ENCODE assay signal across 8 cellular contexts in genomic region chr13:34155931-34156607, GRCh38.
A peak's percentile ranks its signal among the peaks of the same experiment; 100 is the strongest.
DNase-seq lines count a peak whose midpoint lies in the region; ATAC-seq, FAIRE-seq and TF ChIP-seq lines count a peak whose summit lies in the region.

No MANE protein-coding gene starts in this region.

- H3K79me2 ChIP-seq in GM23338 (replicated peaks; ENCODE audit: insufficient read depth): no peaks in the 10 kb centered on the region
- H3K79me2 ChIP-seq in H1 (ENCODE audit: control insufficient read depth in 1 of 2, insufficient read depth in 2 of 2, low read length in 2 of 2): no peaks in the 10 kb centered on the region

- H3K56ac ChIP-seq in H1 (replicated peaks; ENCODE audit: insufficient read length, low read depth, low read length): no peak overlapping the region

- no peaks in the 10 kb centered on the region for H3K9me3 Mint-ChIP-seq in GM23338

- no peaks in the 10 kb centered on the region for H3K23me2 ChIP-seq in H1 (ENCODE audit: low read depth, low read length)

- intact Hi-C loops in Panc1 (cut with micrococcal nuclease; ENCODE audit: unreplicated experiment): no loop called here

- no peak overlapping the region for H3K27ac Mint-ChIP-seq in GM23338

- TF ChIP-seq POLR2A in H1 (IDR thresholded peaks at IDR 0.05; ENCODE audit: control extremely low read depth in 1 of 2, low read depth in 2 of 2, low read length in 2 of 2): no peak

- H3K36me3 ChIP-seq in GM23338 (ENCODE audit: insufficient read depth) (no peaks in the 10 kb centered on the region), Panc1 (ENCODE audit: control insufficient read depth, insufficient read depth, low read length) (no peaks in the 10 kb centered on the region), H1 (ENCODE audit: control insufficient read depth in 2 of 4, insufficient read depth in 4 of 4, low read length in 3 of 4) (no peaks in the 10 kb centered on the region)

- H4K91ac ChIP-seq in H1 (replicated peaks; ENCODE audit: insufficient read length, low read length): no peak overlapping the region

- ATAC-seq in GM23338 (peak; percentile 58; the same call in 2 of the 3 replicates), Panc1 (peak; percentile 59), HG02571 (IDR thresholded peaks at IDR 0.05; ENCODE audit: unreplicated experiment) (no peak), GM19455 (IDR thresholded peaks at IDR 0.05; ENCODE audit: unreplicated experiment) (no peak)

- no peak for TF ChIP-seq CTCF in GM23338 (conservative IDR thresholded peaks at IDR 0.05; ENCODE audit: low read depth in 2 of 2)
- TF ChIP-seq CTCF in Panc1 (IDR thresholded peaks at IDR 0.05): no peak
- no peak for TF ChIP-seq CTCF in H1 (IDR thresholded peaks at IDR 0.05; ENCODE audit: control extremely low read depth in 1 of 3, insufficient read depth in 1 of 3, low read depth in 1 of 3, low read length in 3 of 3)

- H3K27me3 ChIP-seq in GM23338 (ENCODE audit: insufficient read depth) (no peaks in the 10 kb centered on the region), Panc1 (ENCODE audit: control insufficient read depth, insufficient read depth, low read length) (no peaks in the 10 kb centered on the region), H1 (replicated peaks in 1 of 4; ENCODE audit: control insufficient read depth in 3 of 4, extremely low read depth in 1 of 4, insufficient read depth in 3 of 4, low read length in 3 of 4) (no peaks in the 10 kb centered on the region)

- CTCF ChIA-PET in Panc1 (lab: Charles Lee) (interaction anchor here (0.7 kb wide), 1 partner anchor 209 kb away, joined by 9 read pairs; no protein-coding TSS in a partner anchor), H1 (lab: Charles Lee; ENCODE audit: partially characterized antibody) (interaction anchor here (0.7 kb wide), 1 partner anchor 1437 kb away, joined by 3 read pairs; no protein-coding TSS in a partner anchor)

- H4K20me1 ChIP-seq in GM23338 (replicated peaks; ENCODE audit: insufficient read depth): no peaks in the 10 kb centered on the region
- H4K20me1 ChIP-seq in H1 (replicated peaks in 1 of 2; ENCODE audit: control insufficient read depth in 1 of 2, insufficient read depth in 2 of 2, low read length in 2 of 2): no peaks in the 10 kb centered on the region

- TF ChIP-seq RAD21 in H1 (IDR thresholded peaks at IDR 0.05 in 1 of 2, conservative IDR thresholded peaks at IDR 0.05 in 1 of 2; ENCODE audit: low read depth in 2 of 2, low read length in 2 of 2): no peak

- H3K9ac ChIP-seq in H1 (replicated peaks in 1 of 4; ENCODE audit: extremely low read depth in 1 of 4, low read depth in 3 of 4, low read length in 3 of 4): no peak overlapping the region

- no peak overlapping the region for H4K8ac ChIP-seq in H1 (ENCODE audit: extremely low read depth, insufficient read depth, low read length)

- in situ Hi-C loops in Panc1 (cut with HindIII; ENCODE audit: low pct_unique_long_range_greater_than_20kb, low sequenced_read_pairs): no loop called here

- H3K4ac ChIP-seq in H1 (replicated peaks; ENCODE audit: insufficient read length, low read depth, low read length): no peak overlapping the region

- H3K9me3 ChIP-seq in Panc1 (ENCODE audit: control insufficient read depth, insufficient read depth, low read depth, low read length): peaks cover 3% of the 10 kb centered on the region; the same call in 1 of the 2 replicates
- H3K9me3 ChIP-seq in H1 (ENCODE audit: insufficient read depth in 2 of 2, low read depth in 1 of 2, low read length in 1 of 2): no peaks in the 10 kb centered on the region; a peak in 1 of 4 replicates

- no peak overlapping the region for H3K4me2 ChIP-seq in GM23338
- H3K4me2 ChIP-seq in H1 (ENCODE audit: insufficient read depth in 1 of 2, low read depth in 2 of 2, low read length in 2 of 2): no peak overlapping the region

- no peak overlapping the region for H4K5ac ChIP-seq in H1 (ENCODE audit: insufficient read length, low read depth, low read length)

- H3K4me1 ChIP-seq in GM23338 (ENCODE audit: insufficient read depth): no peaks in the 10 kb centered on the region; the same call in 1 of the 2 replicates
- peaks cover 5% of the 10 kb centered on the region; the same call in 1 of the 2 replicates for H3K4me1 ChIP-seq in Panc1 (ENCODE audit: control insufficient read depth, insufficient read depth, low read length)
- peaks cover 0 to 8% (median 0%) of the 10 kb centered on the region in 4 experiments; a peak in 3 of 7 replicates for H3K4me1 ChIP-seq in H1 (replicated peaks in 1 of 4; ENCODE audit: control insufficient read depth in 3 of 4, insufficient read depth in 4 of 4, low read length in 3 of 4)

- no peak overlapping the region for H3K18ac ChIP-seq in H1 (ENCODE audit: extremely low read depth, low read length)

- no peak overlapping the region for H3K23ac ChIP-seq in H1 (ENCODE audit: insufficient read length)

- no peak overlapping the region for H3K27ac ChIP-seq in GM23338 (ENCODE audit: low read depth)
- peak overlapping the region; percentile 91 for H3K27ac ChIP-seq in Panc1 (ENCODE audit: low read length)
- no peak overlapping the region for H3K27ac ChIP-seq in H1 (ENCODE audit: low read depth, low read length)

- H2BK12ac ChIP-seq in H1 (ENCODE audit: low read depth, low read length): no peak overlapping the region

- H3K27me3 Mint-ChIP-seq in GM23338 (ENCODE audit: insufficient read depth, low read depth, poor library complexity): no peaks in the 10 kb centered on the region

- H2AFZ ChIP-seq in GM23338 (0 out of 2 replicates have a peak overlapping the region, but pooled peaks have one; percentile 25), H1 (ENCODE audit: low read length) (peak overlapping the region; percentile 54; the same call in 1 of the 2 replicates)

- POLR2A ChIA-PET in Panc1 (lab: Charles Lee): no interaction called here
- POLR2A ChIA-PET in H1 (lab: Charles Lee; ENCODE audit: partially characterized antibody): no interaction called here

- H2AK5ac ChIP-seq in H1 (ENCODE audit: low read depth, low read length): no peak overlapping the region

- H3K4me3 ChIP-seq in GM23338 (no peak overlapping the region), Panc1 (ENCODE audit: low read depth in 2 of 2, low read length in 2 of 2) (peak overlapping the region; percentile 23 to 61), H1 (ENCODE audit: extremely low read depth in 1 of 4, insufficient read depth in 2 of 4, low read depth in 3 of 4, low read length in 4 of 4) (no peak overlapping the region)

- H2BK20ac ChIP-seq in H1 (ENCODE audit: low read length): no peak overlapping the region

- BruUV-seq in Panc1 (replicated peaks; lab: Mats Ljungman, UMichigan): no TSS peak

- no peaks in the 10 kb centered on the region for H3K9me2 ChIP-seq in GM23338 (ENCODE audit: insufficient read depth)

- no peak for TF ChIP-seq EP300 in H1 (IDR thresholded peaks at IDR 0.05; ENCODE audit: borderline replicate concordance in 1 of 2, low read depth in 2 of 2, low read length in 2 of 2)

- H3K36me3 Mint-ChIP-seq in GM23338 (ENCODE audit: low read depth): no peaks in the 10 kb centered on the region

- no peaks in the 10 kb centered on the region for H3F3A ChIP-seq in GM23338 (replicated peaks; ENCODE audit: low read depth)

- no peak for FAIRE-seq in H1 (lab: Jason Lieb, UNC)

- H3K79me1 ChIP-seq in H1 (ENCODE audit: low read depth, low read length): no peaks in the 10 kb centered on the region

- peaks cover 15% of the 10 kb centered on the region for H3K4me1 Mint-ChIP-seq in GM23338

- DNase-seq in GM23338 (ENCODE audit: low spot score): no peak
- DNase-seq in Panc1 (ENCODE audit: low read depth, low spot score): no peak
- DNase-seq in H1 (ENCODE audit: low read depth in 1 of 2, low spot score in 2 of 2): no peak
- DNase-seq in pulmonary artery endothelial cell (ENCODE audit: low read depth, low spot score): peak; percentile 46
- DNase-seq in CD1c-positive myeloid dendritic cell (ENCODE audit: extremely low spot score): no peak
- no peak for DNase-seq in mesenteric fat pad (ENCODE audit: low spot score)

- H3K14ac ChIP-seq in H1 (ENCODE audit: insufficient read length): no peak overlapping the region

- H2BK5ac ChIP-seq in H1 (ENCODE audit: low read depth, low read length): no peak overlapping the region

- 95% methylated on average over 10 of the region's 10 CpGs; no CpG with 5 or more reads in 1 of the 2 experiments for WGBS in H1 (ENCODE audit: extremely low coverage in 1 of 2, insufficient coverage in 1 of 2, insufficient read length in 1 of 2, insufficient replicate concordance in 2 of 2, low coverage in 1 of 2, low lambda C conversion rate in 2 of 2, missing lambda C conversion rate in 1 of 2), 2 experiments

- H2BK15ac ChIP-seq in H1 (ENCODE audit: low read length): no peak overlapping the region

- H2BK120ac ChIP-seq in H1 (replicated peaks; ENCODE audit: low read depth, low read length): no peak overlapping the region

- no peak overlapping the region for H3K4me3 Mint-ChIP-seq in GM23338

TF ChIP-seq in GM23338, 12 proteins besides CTCF, POLR2A, EP300 and RAD21:
- TF ChIP-seq STAT1 (IDR thresholded peaks at IDR 0.05; ENCODE audit: unreplicated experiment) (no peak), ZNF331 (CRISPR knock-in tag; IDR thresholded peaks at IDR 0.05; ENCODE audit: low read depth) (no peak), POLR2AphosphoS5 (IDR thresholded peaks at IDR 0.05; ENCODE audit: low read depth) (no peak), NANOG (IDR thresholded peaks at IDR 0.05; ENCODE audit: borderline replicate concordance) (no peak)

TF ChIP-seq in H1, 55 proteins besides CTCF, POLR2A, EP300 and RAD21 (continues in another document):
- TF ChIP-seq SP1 (IDR thresholded peaks at IDR 0.05; ENCODE audit: low read depth, low read length) (no peak), PHF8 (conservative IDR thresholded peaks at IDR 0.05; ENCODE audit: low read depth, low read length) (no peak), ATF2 (IDR thresholded peaks at IDR 0.05; ENCODE audit: low read length) (no peak), KDM5A (IDR thresholded peaks at IDR 0.05; ENCODE audit: low read length) (no peak), SIRT6 (IDR thresholded peaks at IDR 0.05; ENCODE audit: low read length) (no peak), E2F6 (IDR thresholded peaks at IDR 0.05) (no peak), TCF12 (IDR thresholded peaks at IDR 0.05; ENCODE audit: low read depth, low read length) (no peak)

Comparison
In these comparisons a context has a peak if more than half of its experiments do, and no peak if none do; other contexts are left out.
1. ATAC-seq: peak in GM23338 (single experiment) and Panc1 (single experiment); none in HG02571 (single experiment) and GM19455 (single experiment).
2. H3K4me3 ChIP-seq: peak in Panc1 (2 of 2); none in GM23338 (single experiment) and H1 (0 of 4).